In genomic region chr11:27501102-27501501, GRCh38 we compare ENCODE assay signal across 30 cellular contexts. TPM values are rescaled to one million over a fixed set of nuclear protein-coding genes. Genes with fewer than 3 reads are reported as not detected.
"Had no signal": no experiment of that assay in that cellular context is flagged by ENCODE, and none has a peak within 500 bp of the region (broad histone marks: within the 10 kb centered on the region; RNA-seq: fewer than 3 reads in every experiment).

No MANE protein-coding gene starts in this region.

- H3K4me3 ChIP-seq: adrenal gland, body of pancreas, esophagus squamous epithelium, gastroesophageal sphincter, heart right ventricle had no signal

- H3K9me3 ChIP-seq: body of pancreas, esophagus squamous epithelium, gastroesophageal sphincter, heart right ventricle had no signal

- H3K27ac ChIP-seq: adrenal gland, body of pancreas, epithelial cell of prostate, esophagus squamous epithelium, gastroesophageal sphincter, heart right ventricle had no signal

- DNase-seq: activated CD4-positive, alpha-beta memory T cell treated with anti-CD3 and anti-CD28 coated beads for 36 hours; activated CD4-positive, alpha-beta T cell treated with anti-CD3 and anti-CD28 coated beads for 36 hours; activated CD4-positive, CD25-positive, alpha-beta regulatory T cell; activated CD4-positive, CD25-positive, alpha-beta regulatory T cell treated with anti-CD3 and anti-CD28 coated beads, Interleukin-2, amount 50 U/mL, for 72 hours; activated CD8-positive, alpha-beta memory T cell treated with anti-CD3 and anti-CD28 coated beads, Interleukin-2, amount 10 ng/mL, durations not matched to agents 7 days and 5 days; activated CD8-positive, alpha-beta memory T cell treated with anti-CD3 and anti-CD28 coated beads, Interleukin-2, amount 50 U/mL, for 4 hours; activated CD8-positive, alpha-beta T cell treated with anti-CD3 and anti-CD28 coated beads, Interleukin-2, amount 10 ng/mL, durations not matched to agents 7 days and 5 days; activated effector memory CD4-positive, alpha-beta T cell treated with anti-CD3 and anti-CD28 coated beads, Interleukin-2, amount 50 U/mL, for 16 hours; activated naive CD4-positive, alpha-beta T cell treated with anti-CD3 and anti-CD28 coated beads for 36 hours; activated naive CD8-positive, alpha-beta T cell treated with anti-CD3 and anti-CD28 coated beads for 36 hours; activated naive CD8-positive, alpha-beta T cell treated with anti-CD3 and anti-CD28 coated beads, Interleukin-2, amount 50 U/mL, for 24 hours; activated T-cell treated with anti-CD3 and anti-CD28 coated beads, Interleukin-2, amount 50 U/mL, for 1 hour; activated T-cell treated with anti-CD3 and anti-CD28 coated beads, Interleukin-2, amount 50 U/mL, for 48 hours; adrenal gland; amygdala; aorta; body of pancreas; caudate nucleus; effector CD8-positive, alpha-beta T cell; esophagus squamous epithelium; foreskin melanocyte; heart right ventricle; T-helper 2 cell had no signal

- ATAC-seq: activated CD4-positive, alpha-beta T cell treated with anti-CD3 and anti-CD28 coated beads for 36 hours; activated CD8-positive, alpha-beta memory T cell treated with anti-CD3 and anti-CD28 coated beads, Interleukin-2, amount 10 ng/mL, durations not matched to agents 7 days and 5 days; activated CD8-positive, alpha-beta T cell treated with anti-CD3 and anti-CD28 coated beads, Interleukin-2, amount 10 ng/mL, durations not matched to agents 7 days and 5 days; activated naive CD8-positive, alpha-beta T cell treated with anti-CD3 and anti-CD28 coated beads, Interleukin-2, amount 50 U/mL, for 24 hours; body of pancreas; gastroesophageal sphincter; heart right ventricle had no signal

- H3K27me3 ChIP-seq: adrenal gland, body of pancreas, esophagus squamous epithelium, gastroesophageal sphincter, heart right ventricle had no signal

- FAIRE-seq: colon, endometrium, endothelial cell of umbilical vein had no signal

RNA-seq across cellular contexts. Expression of gene LGR4, which starts 28.5 kb away (rescaled TPM):
- total RNA-seq: activated CD4-positive, alpha-beta T cell treated with anti-CD3 and anti-CD28 coated beads, Interleukin-2, amount 10 ng/mL, durations not matched to agents 24 days and 14 days; activated T-helper 1 cell treated with anti-CD3 and anti-CD28 coated beads, Interleukin-12 subunit alpha, Interleukin-12 subunit beta, Interleukin-2, Interleukin-4 antibody, amounts not matched to agents 30 ng/mL and 10 ng/mL and 1 ng/mL, durations not matched to agents 14 hours and 24 hours and 36 hours had no signal
